In genomic region chr7:16144361-16144760, GRCh38 we compare ENCODE assay signal across 18 cellular contexts.
DNase-seq lines count a peak whose midpoint lies in the region; ATAC-seq, FAIRE-seq and TF ChIP-seq lines count a peak whose summit lies in the region.
"Had no signal": no experiment of that assay in that cellular context is flagged by ENCODE, and none has a peak within 500 bp of the region (broad histone marks: within the 10 kb centered on the region; RNA-seq: fewer than 3 reads in every experiment).

No MANE protein-coding gene starts in this region.

- no peak for TF ChIP-seq POLR2A in A549 (IDR thresholded peaks at IDR 0.05; ENCODE audit: low read length)

- CTCF ChIA-PET in A549 (lab: Yijun Ruan, JAX): no interaction called here

- ATAC-seq in A549: 0 out of 6 replicates have a peak, but pooled peaks of 1 of the 2 experiments have one; percentile 33
- ATAC-seq in GM18907 (IDR thresholded peaks at IDR 0.05; ENCODE audit: unreplicated experiment): no peak
- ATAC-seq: HCT116 had no signal

- 37% methylated on average over 4 of the region's 4 CpGs for WGBS in A549 (ENCODE audit: missing lambda C conversion rate)

- no peak overlapping the region for H3K27ac ChIP-seq in A549
- H3K27ac ChIP-seq: GM23248 had no signal

- no peak for TF ChIP-seq RAD21 in A549 (conservative IDR thresholded peaks at IDR 0.05 in 1 of 2, IDR thresholded peaks at IDR 0.05 in 1 of 2)

- peaks cover 9% of the 10 kb centered on the region; the same call in 2 of the 3 replicates for H3K4me1 ChIP-seq in A549

- peak in 1 of 2 experiments; percentile 25 for DNase-seq in A549 (ENCODE audit: low read depth in 1 of 2, low spot score in 1 of 2)
- DNase-seq in HT-29 (ENCODE audit: low spot score): peak; percentile 40
- DNase-seq in LoVo (ENCODE audit: low spot score): peak; percentile 33
- no peak for DNase-seq in GOT3 (lab: John Stamatoyannopoulos, UW)
- DNase-seq in D721Med (ENCODE audit: insufficient read length, low spot score): no peak
- DNase-seq: 8988T; C1 segment of cervical spinal cord; CD4-positive, alpha-beta memory T cell; COR-L47; DMS53; DMS79 treated with DMSO at 0.1 percent for 48 hours; GF-D8; GM23248; H9 had no signal

- no peak overlapping the region for H3K4me3 ChIP-seq in A549
- H3K4me3 ChIP-seq: GM23248 had no signal

- TF ChIP-seq EP300 in A549 (IDR thresholded peaks at IDR 0.05): no peak

- H3K4me2 ChIP-seq in A549: peak overlapping the region; percentile 34; the same call in 2 of the 3 replicates

- peaks cover 3% of the 10 kb centered on the region; the same call in 1 of the 3 replicates for H3K9me3 ChIP-seq in A549

- TF ChIP-seq CTCF in A549 (IDR thresholded peaks at IDR 0.05) (no peak), D721Med (IDR thresholded peaks at IDR 0.05; ENCODE audit: insufficient read depth, missing control alignments) (no peak)

- FAIRE-seq in A549 (lab: Jason Lieb, UNC) (no peak), D721Med (lab: Jason Lieb, UNC) (no peak)
- FAIRE-seq: GM12891, GM18507 had no signal

- POLR2A ChIA-PET in A549 (lab: Yijun Ruan, JAX): no interaction called here

TF ChIP-seq in A549, 52 proteins besides CTCF, POLR2A, EP300 and RAD21:
- TF ChIP-seq MAFK (IDR thresholded peaks at IDR 0.05; ENCODE audit: partially characterized antibody): no peak
- no peak for TF ChIP-seq ZSCAN20 (CRISPR knock-in tag; IDR thresholded peaks at IDR 0.05)
- no peak for TF ChIP-seq RFX5 (IDR thresholded peaks at IDR 0.05)
- no peak for TF ChIP-seq RNF2 (IDR thresholded peaks at IDR 0.05; ENCODE audit: borderline replicate concordance, low read depth)
- no peak for TF ChIP-seq EHMT2 (IDR thresholded peaks at IDR 0.05; ENCODE audit: low read depth)
- no peak for TF ChIP-seq HOXB5 (CRISPR knock-in tag; IDR thresholded peaks at IDR 0.05)
- TF ChIP-seq ZNF302 (CRISPR knock-in tag; IDR thresholded peaks at IDR 0.05): no peak
- no peak for TF ChIP-seq RARB (CRISPR knock-in tag; IDR thresholded peaks at IDR 0.05)
- TF ChIP-seq SMC3 (IDR thresholded peaks at IDR 0.05): no peak
- TF ChIP-seq HOXA7 (CRISPR knock-in tag; IDR thresholded peaks at IDR 0.05): no peak
- TF ChIP-seq FOSL2 (IDR thresholded peaks at IDR 0.05): no peak
- no peak for TF ChIP-seq FOSL2 (CRISPR knock-in tag; IDR thresholded peaks at IDR 0.05)
- no peak for TF ChIP-seq KDM5A (IDR thresholded peaks at IDR 0.05)
- TF ChIP-seq, protein P1, sequence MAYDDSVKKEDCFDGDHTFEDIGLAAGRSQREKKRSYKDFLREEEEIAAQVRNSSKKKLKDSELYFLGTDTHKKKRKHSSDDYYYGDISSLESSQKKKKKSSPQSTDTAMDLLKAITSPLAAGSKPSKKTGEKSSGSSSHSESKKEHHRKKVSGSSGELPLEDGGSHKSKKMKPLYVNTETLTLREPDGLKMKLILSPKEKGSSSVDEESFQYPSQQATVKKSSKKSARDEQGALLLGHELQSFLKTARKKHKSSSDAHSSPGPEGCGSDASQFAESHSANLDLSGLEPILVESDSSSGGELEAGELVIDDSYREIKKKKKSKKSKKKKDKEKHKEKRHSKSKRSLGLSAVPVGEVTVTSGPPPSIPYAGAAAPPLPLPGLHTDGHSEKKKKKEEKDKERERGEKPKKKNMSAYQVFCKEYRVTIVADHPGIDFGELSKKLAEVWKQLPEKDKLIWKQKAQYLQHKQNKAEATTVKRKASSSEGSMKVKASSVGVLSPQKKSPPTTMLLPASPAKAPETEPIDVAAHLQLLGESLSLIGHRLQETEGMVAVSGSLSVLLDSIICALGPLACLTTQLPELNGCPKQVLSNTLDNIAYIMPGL (CRISPR knock-in tag; IDR thresholded peaks at IDR 0.05; ENCODE audit: borderline replicate concordance): no peak
- TF ChIP-seq ESRRA (IDR thresholded peaks at IDR 0.05; ENCODE audit: borderline replicate concordance, low read length): no peak
- TF ChIP-seq ELK1 (IDR thresholded peaks at IDR 0.05; ENCODE audit: low read depth, low read length): no peak
- TF ChIP-seq, protein P2, sequence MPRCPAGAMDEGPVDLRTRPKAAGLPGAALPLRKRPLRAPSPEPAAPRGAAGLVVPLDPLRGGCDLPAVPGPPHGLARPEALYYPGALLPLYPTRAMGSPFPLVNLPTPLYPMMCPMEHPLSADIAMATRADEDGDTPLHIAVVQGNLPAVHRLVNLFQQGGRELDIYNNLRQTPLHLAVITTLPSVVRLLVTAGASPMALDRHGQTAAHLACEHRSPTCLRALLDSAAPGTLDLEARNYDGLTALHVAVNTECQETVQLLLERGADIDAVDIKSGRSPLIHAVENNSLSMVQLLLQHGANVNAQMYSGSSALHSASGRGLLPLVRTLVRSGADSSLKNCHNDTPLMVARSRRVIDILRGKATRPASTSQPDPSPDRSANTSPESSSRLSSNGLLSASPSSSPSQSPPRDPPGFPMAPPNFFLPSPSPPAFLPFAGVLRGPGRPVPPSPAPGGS (IDR thresholded peaks at IDR 0.05): no peak
- TF ChIP-seq BHLHE40 (IDR thresholded peaks at IDR 0.05; ENCODE audit: low read depth, low read length): no peak
TF ChIP-seq in A549: peak in this region for 0.

Comparison
In these comparisons a context has a peak if more than half of its experiments do, and no peak if none do; other contexts are left out.
1. DNase-seq: peak in HT-29 (single experiment) and LoVo (single experiment); none in GOT3 (single experiment) and D721Med (single experiment).